Comparison of ENCODE assay signal across 21 cellular contexts in the genomic region with DNA sequence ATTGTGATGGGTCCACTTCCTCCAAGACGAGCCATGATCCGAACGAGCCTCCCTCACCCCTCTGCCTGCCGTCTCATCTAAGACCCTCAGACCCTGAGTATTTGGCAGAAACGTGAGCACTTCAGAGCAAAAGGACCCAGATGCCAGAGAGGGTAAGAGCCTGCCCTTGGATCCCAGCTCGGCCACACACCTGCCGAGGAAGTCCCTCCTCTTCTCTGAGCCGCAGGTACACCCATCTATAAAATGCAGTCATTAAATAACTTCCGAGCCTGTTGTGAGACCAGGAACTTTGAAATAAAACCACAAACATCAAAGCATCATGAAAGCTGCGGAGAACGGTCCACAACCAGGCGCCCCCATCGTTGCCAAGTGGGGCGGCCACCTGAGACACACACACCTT.
"Had no signal": no experiment of that assay in that cellular context is flagged by ENCODE, and none has a peak within 500 bp of the region (broad histone marks: within the 10 kb centered on the region; RNA-seq: fewer than 3 reads in every experiment).

No MANE protein-coding gene starts in this region.

- H3K4me1 ChIP-seq: tibial artery, vagina had no signal

- H3K27ac Mint-ChIP-seq: activated CD4-positive, alpha-beta memory T cell treated with anti-CD3 and anti-CD28 coated beads for 36 hours; activated CD8-positive, alpha-beta memory T cell treated with anti-CD3 and anti-CD28 coated beads, Interleukin-2, amount 10 ng/mL, durations not matched to agents 7 days and 5 days; activated T-helper 2 cell treated with anti-CD3 and anti-CD28 coated beads, Interferon-gamma antibody, Interleukin-2, Interleukin-4, amounts not matched to agents 10 μg/mL and 5 μg/mL and 100 μg/mL, durations not matched to agents 14 hours and 24 hours and 36 hours had no signal

- H3K9me3 ChIP-seq: ovary, tibial artery, vagina had no signal

- ATAC-seq: activated CD8-positive, alpha-beta memory T cell treated with anti-CD3 and anti-CD28 coated beads, Interleukin-2, amount 10 ng/mL, durations not matched to agents 7 days and 5 days had no signal

- H3K9me3 Mint-ChIP-seq: activated CD4-positive, alpha-beta memory T cell treated with anti-CD3 and anti-CD28 coated beads for 36 hours; activated T-helper 2 cell treated with anti-CD3 and anti-CD28 coated beads, Interferon-gamma antibody, Interleukin-2, Interleukin-4, amounts not matched to agents 10 μg/mL and 5 μg/mL and 100 μg/mL, durations not matched to agents 14 hours and 24 hours and 36 hours; central memory CD8-positive, alpha-beta T cell had no signal

- H3K36me3 Mint-ChIP-seq: activated CD4-positive, alpha-beta memory T cell treated with anti-CD3 and anti-CD28 coated beads for 36 hours; activated CD8-positive, alpha-beta memory T cell treated with anti-CD3 and anti-CD28 coated beads, Interleukin-2, amount 10 ng/mL, durations not matched to agents 7 days and 5 days had no signal

- H3K27me3 Mint-ChIP-seq: activated CD4-positive, alpha-beta memory T cell treated with anti-CD3 and anti-CD28 coated beads for 36 hours; activated CD8-positive, alpha-beta memory T cell treated with anti-CD3 and anti-CD28 coated beads, Interleukin-2, amount 10 ng/mL, durations not matched to agents 7 days and 5 days; central memory CD8-positive, alpha-beta T cell had no signal

- H3K4me1 Mint-ChIP-seq: activated CD8-positive, alpha-beta memory T cell treated with anti-CD3 and anti-CD28 coated beads, Interleukin-2, amount 10 ng/mL, durations not matched to agents 7 days and 5 days had no signal

- H3K27me3 ChIP-seq: brain microvascular endothelial cell, ovary, vagina had no signal

- H3K27ac ChIP-seq: brain microvascular endothelial cell, ovary, tibial artery, vagina, WERI-Rb-1 had no signal

- FAIRE-seq: endometrium, frontal cortex had no signal

- DNase-seq: activated CD4-positive, alpha-beta memory T cell treated with anti-CD3 and anti-CD28 coated beads for 36 hours; activated CD4-positive, alpha-beta T cell treated with anti-CD3 and anti-CD28 coated beads for 4 hours; activated CD8-positive, alpha-beta memory T cell treated with anti-CD3 and anti-CD28 coated beads, Interleukin-2, amount 10 ng/mL, durations not matched to agents 7 days and 5 days; activated naive CD4-positive, alpha-beta T cell treated with Interleukin-2 at 50 U/mL for 16 hours; activated T-cell treated with anti-CD3 and anti-CD28 coated beads, Interleukin-2, amount 50 U/mL, for 1 hour; anterior cingulate cortex; brain microvascular endothelial cell; cortex of kidney; mammary epithelial cell; stimulated activated CD4-positive, alpha-beta T cell treated with anti-CD3 and anti-CD28 coated beads, Interleukin-12 subunit alpha, Interleukin-12 subunit beta, amount 100 ng/mL, for 4 hours; stimulated activated CD4-positive, alpha-beta T cell treated with anti-CD3 and anti-CD28 coated beads, Interleukin-2, amount 100 ng/mL, for 24 hours; stimulated activated naive CD4-positive, alpha-beta T cell treated with Interleukin-2 at 50 U/mL for 16 hours; SW 1271 had no signal

- H3K4me3 ChIP-seq: ovary, tibial artery, vagina had no signal

- H3K36me3 ChIP-seq: brain microvascular endothelial cell, ovary, tibial artery, vagina had no signal

- H3K4me3 Mint-ChIP-seq: activated CD4-positive, alpha-beta memory T cell treated with anti-CD3 and anti-CD28 coated beads for 36 hours; activated CD8-positive, alpha-beta memory T cell treated with anti-CD3 and anti-CD28 coated beads, Interleukin-2, amount 10 ng/mL, durations not matched to agents 7 days and 5 days; central memory CD8-positive, alpha-beta T cell had no signal
